Comparison of ENCODE assay signal across 19 cellular contexts in genomic region chr12:71760471-71760870, GRCh38.
"Had no signal": no experiment of that assay in that cellular context is flagged by ENCODE, and none has a peak within 500 bp of the region (broad histone marks: within the 10 kb centered on the region; RNA-seq: fewer than 3 reads in every experiment).

No MANE protein-coding gene starts in this region.

- DNase-seq: activated CD4-positive, alpha-beta T cell treated with anti-CD3 and anti-CD28 coated beads, Interleukin-2, amount 50 U/mL, for 1 hour; activated effector memory CD4-positive, alpha-beta T cell treated with anti-CD3 and anti-CD28 coated beads, Interleukin-2, amount 50 U/mL, for 16 hours; activated T-cell treated with anti-CD3 and anti-CD28 coated beads, Interleukin-2, amount 50 U/mL, for 24 hours; amniotic stem cell; islet precursor cell; nucleus accumbens; right cardiac atrium; stimulated activated CD4-positive, alpha-beta T cell treated with anti-CD3 and anti-CD28 coated beads, Interleukin-15, amount 100 ng/mL, for 24 hours; stimulated activated CD4-positive, alpha-beta T cell treated with anti-CD3 and anti-CD28 coated beads, Interleukin-4, amount 100 ng/mL, for 24 hours; T-helper 9 cell; upper lobe of left lung had no signal

- H3K27ac Mint-ChIP-seq: activated naive CD8-positive, alpha-beta T cell; activated T-cell treated with anti-CD3 and anti-CD28 coated beads, Interleukin-2, amount 50 U/mL, for 24 hours; progenitor cell of endocrine pancreas; stimulated activated naive CD8-positive, alpha-beta T cell treated with anti-CD3 and anti-CD28 coated beads, Interleukin-15, Interleukin-2, amounts not matched to agents 100 ng/mL and 50 ng/mL, for 24 hours had no signal

- H3K4me3 Mint-ChIP-seq: activated naive CD8-positive, alpha-beta T cell; activated T-cell treated with anti-CD3 and anti-CD28 coated beads, Interleukin-2, amount 50 U/mL, for 24 hours; stimulated activated naive CD8-positive, alpha-beta T cell treated with anti-CD3 and anti-CD28 coated beads, Interleukin-15, Interleukin-2, amounts not matched to agents 100 ng/mL and 50 ng/mL, for 24 hours had no signal

- H3K4me3 ChIP-seq: esophagus muscularis mucosa, hepatocyte, lung, skin epidermis, suprapubic skin, upper lobe of left lung had no signal

- ATAC-seq: right cardiac atrium had no signal

- H3K27me3 Mint-ChIP-seq: activated naive CD8-positive, alpha-beta T cell; activated T-cell treated with anti-CD3 and anti-CD28 coated beads, Interleukin-2, amount 50 U/mL, for 24 hours; progenitor cell of endocrine pancreas; stimulated activated naive CD8-positive, alpha-beta T cell treated with anti-CD3 and anti-CD28 coated beads, Interleukin-15, Interleukin-2, amounts not matched to agents 100 ng/mL and 50 ng/mL, for 24 hours had no signal
